8 cellular contexts compared by ENCODE assay signal in genomic region chr3:169774186-169774585, GRCh38. TPM values are rescaled to one million over a fixed set of nuclear protein-coding genes. Genes with fewer than 3 reads are reported as not detected.
DNase-seq lines count a peak whose midpoint lies in the region; ATAC-seq, FAIRE-seq and TF ChIP-seq lines count a peak whose summit lies in the region.

No MANE protein-coding gene starts in this region.

- ATAC-seq in A549 = no peak

- 49% methylated on average over 5 of the region's 5 CpGs for WGBS in A549 (ENCODE audit: missing lambda C conversion rate)

- TF ChIP-seq EP300 in A549 (IDR thresholded peaks at IDR 0.05) = no peak

- H3K4me1 ChIP-seq in A549 = peaks cover 15% of the 10 kb centered on the region; the same call in 2 of the 3 replicates

- no peak for FAIRE-seq in A549 (lab: Jason Lieb, UNC)

- DNase-seq in A549 (ENCODE audit: low read depth in 1 of 2, low spot score in 1 of 2) (no peak), HFF-Myc (ENCODE audit: extremely low read depth, low read depth) (no peak), brain microvascular endothelial cell (no peak), mesothelial cell of epicardium (ENCODE audit: low spot score in 2 of 2, unreplicated experiment in 2 of 2) (no peak), glomerular visceral epithelial cell (ENCODE audit: extremely low spot score) (no peak), head of caudate nucleus (no peak), NCI-H1092 treated with DMSO at 0.1 percent for 48 hours (lab: John Stamatoyannopoulos, UW) (no peak), ecto neural progenitor cell (ENCODE audit: low spot score) (no peak)

- peaks cover 33% of the 10 kb centered on the region for H3K4me1 Mint-ChIP-seq in mesothelial cell of epicardium

- CTCF ChIA-PET in A549 (lab: Yijun Ruan, JAX) = interaction anchor here (2.7 kb wide), 1 partner anchor 11 kb away, joined by 10 read pairs; the partner anchor contains the start of gene TERC

- TF ChIP-seq CTCF in A549 (IDR thresholded peaks at IDR 0.05) (no peak), HFF-Myc (IDR thresholded peaks at IDR 0.05; ENCODE audit: low read depth, low read length, missing control alignments) (no peak), brain microvascular endothelial cell (IDR thresholded peaks at IDR 0.05; ENCODE audit: low read depth, low read length, missing control alignments) (no peak), mesothelial cell of epicardium (IDR thresholded peaks at IDR 0.05; ENCODE audit: unreplicated experiment) (no peak)

- peaks cover 11% of the 10 kb centered on the region for H3K36me3 Mint-ChIP-seq in mesothelial cell of epicardium

- H3K27me3 ChIP-seq in brain microvascular endothelial cell (replicated peaks) = no peaks in the 10 kb centered on the region

- peak overlapping the region; percentile 96 for H3K4me3 Mint-ChIP-seq in mesothelial cell of epicardium

- H3K27me3 Mint-ChIP-seq in mesothelial cell of epicardium (ENCODE audit: low read depth) = no peaks in the 10 kb centered on the region

- TF ChIP-seq RAD21 in A549 (conservative IDR thresholded peaks at IDR 0.05 in 1 of 2, IDR thresholded peaks at IDR 0.05 in 1 of 2) = no peak

- peak overlapping the region; percentile 90 for H3K4me3 ChIP-seq in A549
- H3K4me3 ChIP-seq in HFF-Myc (replicated peaks; ENCODE audit: low read depth, low read length) = peak overlapping the region; percentile 69
- H3K4me3 ChIP-seq in brain microvascular endothelial cell (ENCODE audit: low read depth, low read length) = peak overlapping the region; percentile 95

- H3K9me3 Mint-ChIP-seq in mesothelial cell of epicardium = no peaks in the 10 kb centered on the region

- H3K9me3 ChIP-seq in A549 = no peaks in the 10 kb centered on the region

- intact Hi-C loops in head of caudate nucleus (cut with DNase I) = no loop called here

- H3K27ac ChIP-seq in A549 (no peak overlapping the region), brain microvascular endothelial cell (no peak overlapping the region)

- H3K4me2 ChIP-seq in A549 = peak overlapping the region; percentile 76

- no peak for TF ChIP-seq POLR2A in A549 (IDR thresholded peaks at IDR 0.05; ENCODE audit: low read length)

- H3K27ac Mint-ChIP-seq in mesothelial cell of epicardium = peak overlapping the region; percentile 99

- in situ Hi-C loops in brain microvascular endothelial cell (cut with HindIII; ENCODE audit: low pct_ligation_motif_present, low sequenced_read_pairs) = no loop called here

- peaks cover 30% of the 10 kb centered on the region for H3K36me3 ChIP-seq in brain microvascular endothelial cell (replicated peaks)

- POLR2A ChIA-PET in A549 (lab: Yijun Ruan, JAX) = interaction anchor here (1.3 to 2.7 kb wide), 2 partner anchors 10 to 583 kb away, joined by 3 to 18 read pairs; partner anchors contain the start of genes SKIL and TERC

TF ChIP-seq in A549, 52 proteins besides CTCF, POLR2A, EP300 and RAD21:
- TF ChIP-seq HOXB5 (CRISPR knock-in tag; IDR thresholded peaks at IDR 0.05) = no peak
- no peak for TF ChIP-seq HMGXB4 (CRISPR knock-in tag; IDR thresholded peaks at IDR 0.05; ENCODE audit: borderline replicate concordance)
- TF ChIP-seq E2F6 (IDR thresholded peaks at IDR 0.05; ENCODE audit: borderline replicate concordance, low read depth) = no peak
- TF ChIP-seq RNF2 (IDR thresholded peaks at IDR 0.05; ENCODE audit: borderline replicate concordance, low read depth) = no peak
- TF ChIP-seq MAFK (IDR thresholded peaks at IDR 0.05; ENCODE audit: partially characterized antibody) = no peak
- TF ChIP-seq MAZ (IDR thresholded peaks at IDR 0.05; ENCODE audit: borderline replicate concordance, low read depth, low read length) = no peak
- no peak for TF ChIP-seq TFCP2L1 (CRISPR knock-in tag; IDR thresholded peaks at IDR 0.05)
- no peak for TF ChIP-seq KDM5A (IDR thresholded peaks at IDR 0.05)
- no peak for TF ChIP-seq RFX5 (IDR thresholded peaks at IDR 0.05)
- no peak for TF ChIP-seq ZFP36 (IDR thresholded peaks at IDR 0.05; ENCODE audit: borderline replicate concordance, partially characterized antibody)
- TF ChIP-seq, protein P1, sequence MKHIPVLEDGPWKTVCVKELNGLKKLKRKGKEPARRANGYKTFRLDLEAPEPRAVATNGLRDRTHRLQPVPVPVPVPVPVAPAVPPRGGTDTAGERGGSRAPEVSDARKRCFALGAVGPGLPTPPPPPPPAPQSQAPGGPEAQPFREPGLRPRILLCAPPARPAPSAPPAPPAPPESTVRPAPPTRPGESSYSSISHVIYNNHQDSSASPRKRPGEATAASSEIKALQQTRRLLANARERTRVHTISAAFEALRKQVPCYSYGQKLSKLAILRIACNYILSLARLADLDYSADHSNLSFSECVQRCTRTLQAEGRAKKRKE (CRISPR knock-in tag; IDR thresholded peaks at IDR 0.05; ENCODE audit: low read depth) = no peak

RNA-seq across cellular contexts. Expression of gene MYNN, which starts 1.0 kb away (rescaled TPM):
- polyA plus RNA-seq in A549 (2011; rRNA removed) = 29.6 and 31.6 TPM in 2 replicates
- 6.1 and 6.3 TPM in 2 replicates for polyA plus RNA-seq in A549 (2012; cell fraction: cytosol; rRNA removed)
- 3.2 and 4.4 TPM in 2 replicates for polyA plus RNA-seq in A549 (2012; cell fraction: nucleus; rRNA removed)
- polyA plus RNA-seq in A549 (2017; fragmentation: RNase III; extraction: RNeasy Plus Mini Kit Qiagen cat#74134 plus additional on column Dnase treatment) = 12.0 to 12.8 TPM (median 12.2 TPM) in 3 replicates
- polyA minus RNA-seq in A549 (2011; rRNA and poly(A)+ RNA removed) = 9.5 and 13.2 TPM in 2 replicates
- total RNA-seq in mesothelial cell of epicardium = 16.8 to 17.3 TPM (median 17.1 TPM) in 3 replicates

RNA-seq across cellular contexts. Expression of gene ACTRT3, which starts 4.8 kb away (rescaled TPM):
- polyA plus RNA-seq in A549 (2011; rRNA removed) (1.8 and 2.3 TPM in 2 replicates), A549 (2017; fragmentation: RNase III; extraction: RNeasy Plus Mini Kit Qiagen cat#74134 plus additional on column Dnase treatment) (2.8 to 4.4 TPM (median 3.3 TPM) in 3 replicates)
- polyA plus RNA-seq in A549 (2012; cell fraction: cytosol; rRNA removed) = 1.0 and 1.4 TPM in 2 replicates
- polyA plus RNA-seq in A549 (2012; cell fraction: nucleus; rRNA removed) = 0.49 and 1.0 TPM in 2 replicates
- 1.1 and 2.4 TPM in 2 replicates for polyA minus RNA-seq in A549 (2011; rRNA and poly(A)+ RNA removed)
- total RNA-seq in mesothelial cell of epicardium = 3.1 to 3.8 TPM (median 3.5 TPM) in 3 replicates

RNA-seq across cellular contexts. Expression of gene TERC, which starts 9.3 kb away (rescaled TPM):
- 2.2 TPM in 1 of 2 replicates, not detected in the other for polyA plus RNA-seq in A549 (2011; rRNA removed)
- polyA plus RNA-seq in A549 (2012; cell fraction: cytosol; rRNA removed) = 0.71 TPM in 2 replicates
- 3.6 and 7.1 TPM in 2 replicates for polyA plus RNA-seq in A549 (2012; cell fraction: nucleus; rRNA removed)
- 0.25 TPM in 1 of 3 replicates, not detected in the others for polyA plus RNA-seq in A549 (2017; fragmentation: RNase III; extraction: RNeasy Plus Mini Kit Qiagen cat#74134 plus additional on column Dnase treatment)
- polyA minus RNA-seq in A549 (2011; rRNA and poly(A)+ RNA removed) = 63.4 and 271 TPM in 2 replicates
- 4.7 to 11.8 TPM (median 6.5 TPM) in 3 replicates for total RNA-seq in mesothelial cell of epicardium

RNA-seq across cellular contexts. Expression of gene LRRIQ4, which starts 38.5 kb away (rescaled TPM):
- polyA plus RNA-seq in A549 (2011; rRNA removed) (not detected in 2 replicates), A549 (2017; fragmentation: RNase III; extraction: RNeasy Plus Mini Kit Qiagen cat#74134 plus additional on column Dnase treatment) (not detected in 3 replicates)
- not detected in 2 replicates for polyA plus RNA-seq in A549 (2012; cell fraction: cytosol; rRNA removed)
- polyA plus RNA-seq in A549 (2012; cell fraction: nucleus; rRNA removed) = not detected in 2 replicates
- not detected in 2 replicates for polyA minus RNA-seq in A549 (2011; rRNA and poly(A)+ RNA removed)
- total RNA-seq in mesothelial cell of epicardium = 0.11 to 0.31 TPM (median 0.16 TPM) in 3 replicates

RNA-seq across cellular contexts. Expression of gene LRRC34, which starts 38.5 kb away (rescaled TPM):
- polyA plus RNA-seq in A549 (2011; rRNA removed) = not detected in 2 replicates
- polyA plus RNA-seq in A549 (2012; cell fraction: cytosol; rRNA removed) = not detected in 2 replicates
- polyA plus RNA-seq in A549 (2012; cell fraction: nucleus; rRNA removed) = not detected in 2 replicates
- polyA plus RNA-seq in A549 (2017; fragmentation: RNase III; extraction: RNeasy Plus Mini Kit Qiagen cat#74134 plus additional on column Dnase treatment) = not detected in 3 replicates
- not detected in 2 replicates for polyA minus RNA-seq in A549 (2011; rRNA and poly(A)+ RNA removed)
- 4.3 to 5.3 TPM (median 5.1 TPM) in 3 replicates for total RNA-seq in mesothelial cell of epicardium
